In the genomic region with DNA sequence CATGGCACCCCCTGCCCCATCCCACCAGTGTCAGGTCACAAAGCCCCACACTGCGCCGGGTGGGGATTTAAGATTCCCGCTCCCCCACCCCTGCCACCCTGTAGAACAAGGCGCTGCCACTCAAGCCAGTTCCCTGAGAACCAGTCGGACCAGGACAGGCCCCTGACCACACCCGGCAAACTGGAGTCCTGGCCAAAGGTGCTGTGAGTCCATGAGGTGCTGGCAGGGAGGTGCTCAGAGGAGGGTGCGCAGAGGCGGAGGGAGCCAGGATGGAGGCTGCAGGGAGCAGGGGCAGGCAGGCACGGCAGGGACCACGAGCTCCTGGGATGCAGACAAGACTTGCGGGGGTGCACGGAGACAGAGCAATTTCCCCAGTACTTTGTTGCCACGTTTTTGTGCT, we compare ENCODE assay signal across 1 cellular context.
TF ChIP-seq lines count a peak whose summit lies in the region.

No MANE protein-coding gene starts in this region.

TF ChIP-seq in HepG2, 621 proteins besides CTCF, POLR2A, EP300 and RAD21:
- TF ChIP-seq, protein P1, sequence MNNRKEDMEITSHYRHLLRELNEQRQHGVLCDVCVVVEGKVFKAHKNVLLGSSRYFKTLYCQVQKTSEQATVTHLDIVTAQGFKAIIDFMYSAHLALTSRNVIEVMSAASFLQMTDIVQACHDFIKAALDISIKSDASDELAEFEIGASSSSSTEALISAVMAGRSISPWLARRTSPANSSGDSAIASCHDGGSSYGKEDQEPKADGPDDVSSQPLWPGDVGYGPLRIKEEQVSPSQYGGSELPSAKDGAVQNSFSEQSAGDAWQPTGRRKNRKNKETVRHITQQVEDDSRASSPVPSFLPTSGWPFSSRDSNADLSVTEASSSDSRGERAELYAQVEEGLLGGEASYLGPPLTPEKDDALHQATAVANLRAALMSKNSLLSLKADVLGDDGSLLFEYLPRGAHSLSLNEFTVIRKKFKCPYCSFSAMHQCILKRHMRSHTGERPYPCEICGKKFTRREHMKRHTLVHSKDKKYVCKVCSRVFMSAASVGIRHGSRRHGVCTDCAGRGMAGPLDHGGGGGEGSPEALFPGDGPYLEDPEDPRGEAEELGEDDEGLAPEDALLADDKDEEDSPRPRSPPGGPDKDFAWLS (CRISPR knock-in tag; IDR thresholded peaks at IDR 0.05; ENCODE audit: borderline replicate concordance): no peak
- TF ChIP-seq GZF1 (CRISPR knock-in tag; IDR thresholded peaks at IDR 0.05) (no peak), MTA3 (CRISPR knock-in tag; IDR thresholded peaks at IDR 0.05) (no peak), MIXL1 (CRISPR knock-in tag; IDR thresholded peaks at IDR 0.05) (no peak), SMARCE1 (IDR thresholded peaks at IDR 0.05; ENCODE audit: borderline replicate concordance) (no peak)
